In the genomic region with DNA sequence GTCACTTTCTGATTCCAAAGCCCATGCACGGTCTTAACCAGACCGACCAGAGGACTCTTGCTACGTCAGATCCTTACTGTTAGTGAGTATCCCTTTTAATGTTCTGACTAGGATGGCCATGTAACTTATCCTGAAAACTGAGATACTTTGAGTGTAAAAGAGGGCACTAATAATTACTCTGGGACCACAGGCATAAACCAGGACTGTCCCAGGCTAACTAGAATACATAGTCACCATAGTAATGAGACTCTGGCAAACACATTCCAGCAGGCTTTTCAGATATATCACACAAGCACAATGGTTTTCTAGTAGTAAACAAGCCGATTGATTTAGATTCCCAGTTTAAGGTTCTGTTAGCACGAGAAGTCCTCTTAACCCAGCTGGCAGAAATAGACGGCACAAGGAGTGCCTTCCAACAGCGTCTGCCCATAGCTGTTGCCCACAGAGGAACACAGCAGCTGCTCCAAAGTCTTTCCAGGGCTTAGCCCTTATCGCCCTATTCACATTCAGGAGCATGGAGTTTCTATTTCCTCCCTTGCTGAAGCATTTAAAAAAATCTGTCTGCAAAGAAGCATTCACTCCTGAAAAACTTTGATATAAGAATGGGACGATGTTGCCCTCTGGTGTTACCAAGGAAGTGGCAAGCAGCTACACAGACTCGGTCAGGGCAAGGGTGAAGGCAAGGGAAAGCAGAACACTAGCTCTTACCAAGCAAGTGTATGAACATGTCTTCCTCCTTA, we compare ENCODE assay signal across 8 cellular contexts.
A peak's percentile ranks its signal among the peaks of the same experiment; 100 is the strongest.
DNase-seq lines count a peak whose midpoint lies in the region.

No MANE protein-coding gene starts in this region.

- in situ Hi-C loops in T47D (cut with HindIII; ENCODE audit: low pct_unique_long_range_greater_than_20kb, low sequenced_read_pairs): no loop called here

- DNase-seq in NCI-H1105 treated with DMSO at 0.1 percent for 48 hours (lab: John Stamatoyannopoulos, UW) (peak; percentile 3), NCI-H1105 (lab: John Stamatoyannopoulos, UW) (no peak), NCI-H146 (lab: John Stamatoyannopoulos, UW) (peak; percentile 30), T47D (ENCODE audit: low read depth in 1 of 2, low spot score in 1 of 2) (peak; percentile 15 to 59), left kidney (ENCODE audit: low read depth, low spot score) (peak; percentile 68), cerebellum (ENCODE audit: low spot score) (no peak), 8988T (no peak)
- no peak for DNase-seq in activated CD4-positive, alpha-beta T cell treated with anti-CD3 and anti-CD28 coated beads, Interleukin-2, amount 50 U/mL, for 48 hours

Comparison
In these comparisons a context has a peak if more than half of its experiments do, and no peak if none do; other contexts are left out.
1. DNase-seq: peak in NCI-H1105 treated with DMSO at 0.1 percent for 48 hours (single experiment), NCI-H146 (single experiment), T47D (2 of 2) and left kidney (single experiment); none in NCI-H1105 (single experiment), cerebellum (single experiment), activated CD4-positive, alpha-beta T cell treated with anti-CD3 and anti-CD28 coated beads, Interleukin-2, amount 50 U/mL, for 48 hours (0 of 2) and 8988T (single experiment).